ENCODE assay signal across 10 cellular contexts in genomic region chr5:157602505-157602904, GRCh38. TPM values are rescaled to one million over a fixed set of nuclear protein-coding genes. Genes with fewer than 3 reads are reported as not detected.
DNase-seq lines count a peak whose midpoint lies in the region; ATAC-seq and TF ChIP-seq lines count a peak whose summit lies in the region.
"Had no signal": no experiment of that assay in that cellular context is flagged by ENCODE, and none has a peak within 500 bp of the region (broad histone marks: within the 10 kb centered on the region; RNA-seq: fewer than 3 reads in every experiment).

No MANE protein-coding gene starts in this region.

- H3K9me3 ChIP-seq in SU-DHL-6 (ENCODE audit: insufficient read depth, low read length), result no peaks in the 10 kb centered on the region
- H3K9me3 ChIP-seq in testis, result no peaks in the 10 kb centered on the region

- H3K4me3 ChIP-seq in SU-DHL-6 (ENCODE audit: insufficient read depth, low read length, poor library complexity, severe bottlenecking) (no peak overlapping the region), testis (no peak overlapping the region)

- no peaks in the 10 kb centered on the region for H4K20me1 ChIP-seq in SU-DHL-6 (ENCODE audit: low read depth, low read length)

- in situ Hi-C loops in GM13977 (cut with MboI; ENCODE audit: low pct_unique_long_range_greater_than_20kb, low sequenced_read_pairs, unreplicated experiment), result no loop called here

- H3K36me3 ChIP-seq in SU-DHL-6 (ENCODE audit: low read length), result no peaks in the 10 kb centered on the region
- no peaks in the 10 kb centered on the region for H3K36me3 ChIP-seq in testis (ENCODE audit: low read depth, missing control alignments)

- peak in 1 of 2 donors; percentile 66 for DNase-seq in foreskin keratinocyte
- no peak for DNase-seq in DMS 273 (lab: John Stamatoyannopoulos, UW; ENCODE audit: unreplicated experiment)
- DNase-seq in GM13977 (ENCODE audit: low spot score), result no peak
- DNase-seq in testis, result no peak
- DNase-seq in NCI-H82 (lab: John Stamatoyannopoulos, UW), result no peak

- intact Hi-C loops in testis (cut with DNase I; ENCODE audit: low total_unique reads), result loop anchor here (5.0 kb wide), 1 partner anchor 135 kb away; no protein-coding TSS in a partner anchor

- H3K79me2 ChIP-seq in SU-DHL-6 (ENCODE audit: insufficient read depth, low read length), result no peaks in the 10 kb centered on the region

- H3F3A ChIP-seq in SU-DHL-6 (ENCODE audit: insufficient read depth), result 0 out of 2 replicates have a peak, but pooled peaks cover 5% of the 10 kb centered on the region

- H3K4me2 ChIP-seq in SU-DHL-6 (ENCODE audit: low read depth, low read length, poor library complexity, severe bottlenecking), result peak overlapping the region; percentile 8
- H3K4me2 ChIP-seq: KMS-11 had no signal

- peak overlapping the region; percentile 27 for H2AFZ ChIP-seq in SU-DHL-6 (ENCODE audit: low read depth, low read length, severe bottlenecking)

- H3K27me3 ChIP-seq in SU-DHL-6 (ENCODE audit: low read length) (no peaks in the 10 kb centered on the region), foreskin keratinocyte (no peaks in the 10 kb centered on the region), testis (no peaks in the 10 kb centered on the region)

- 87 to 92% methylated on average over 4 of the region's 4 CpGs for WGBS in testis, 2 donors

- H3K27ac ChIP-seq in SU-DHL-6 (ENCODE audit: low read depth, low read length), result no peak overlapping the region
- peak overlapping the region; percentile 69 for H3K27ac ChIP-seq in foreskin keratinocyte
- no peak overlapping the region for H3K27ac ChIP-seq in testis
- H3K27ac ChIP-seq: KMS-11 had no signal

- ATAC-seq in GM18870 (IDR thresholded peaks at IDR 0.05; ENCODE audit: unreplicated experiment) (peak; percentile 57), HG02943 (IDR thresholded peaks at IDR 0.05; ENCODE audit: low read depth, unreplicated experiment) (peak; percentile 59), foreskin keratinocyte (peak; percentile 39)

- no peak for TF ChIP-seq POLR2A in testis (IDR thresholded peaks at IDR 0.05)

- H3K4me1 ChIP-seq in foreskin keratinocyte (peaks cover 28% of the 10 kb centered on the region), testis (no peaks in the 10 kb centered on the region)

- no peak for TF ChIP-seq CTCF in SU-DHL-6 (IDR thresholded peaks at IDR 0.05; ENCODE audit: insufficient read depth, low read length, poor library complexity, severe bottlenecking)
- TF ChIP-seq CTCF in foreskin keratinocyte (conservative IDR thresholded peaks at IDR 0.05), result no peak
- no peak for TF ChIP-seq CTCF in GM13977 (IDR thresholded peaks at IDR 0.05; ENCODE audit: extremely low read depth, insufficient read depth, missing control alignments)
- TF ChIP-seq CTCF in testis (IDR thresholded peaks at IDR 0.05), result no peak

- no peak overlapping the region for H3K9ac ChIP-seq in SU-DHL-6 (ENCODE audit: low read length)
- H3K9ac ChIP-seq: KMS-11 had no signal

- no peaks in the 10 kb centered on the region for H3K9me2 ChIP-seq in SU-DHL-6 (replicated peaks; ENCODE audit: insufficient read depth, low read length)

RNA-seq across cellular contexts. Expression of gene ADAM19, which starts 26.9 kb away (rescaled TPM):
- total RNA-seq in foreskin keratinocyte (9.1 and 31.0 TPM in 2 replicates), testis (1 to 10 TPM; 4.5 to 4.9 TPM)
- polyA plus RNA-seq in foreskin keratinocyte (3.8 and 11.9 TPM in 2 replicates), testis (ENCODE audit: insufficient read depth, low read depth, low replicate concordance) (3.1 TPM)

RNA-seq across cellular contexts. Expression of gene SOX30, which starts 49.7 kb away (rescaled TPM):
- total RNA-seq in foreskin keratinocyte, result 0.04 TPM in 1 of 2 replicates, not detected in the other
- polyA plus RNA-seq in foreskin keratinocyte, result 0.02 TPM in 1 of 2 replicates, not detected in the other
- 10 to 100 TPM; 47.7 to 83.9 TPM for total RNA-seq in testis
- 197 TPM for polyA plus RNA-seq in testis (ENCODE audit: insufficient read depth, low read depth, low replicate concordance)
- total RNA-seq: temporal lobe had no signal

Comparison
In these comparisons a context has a peak if more than half of its experiments do, and no peak if none do; other contexts are left out.
1. RNA of gene SOX30, which starts 49.7 kb away (total RNA-seq): 47.7 to 83.9 TPM in testis; 0.04 TPM in foreskin keratinocyte; every median in the first group is over 10 times any median in the second.
2. Peak in every context shown above with its lines, with median percentiles within 50 percentile points of each other: ATAC-seq.